8 cellular contexts compared by ENCODE assay signal in the genomic region with DNA sequence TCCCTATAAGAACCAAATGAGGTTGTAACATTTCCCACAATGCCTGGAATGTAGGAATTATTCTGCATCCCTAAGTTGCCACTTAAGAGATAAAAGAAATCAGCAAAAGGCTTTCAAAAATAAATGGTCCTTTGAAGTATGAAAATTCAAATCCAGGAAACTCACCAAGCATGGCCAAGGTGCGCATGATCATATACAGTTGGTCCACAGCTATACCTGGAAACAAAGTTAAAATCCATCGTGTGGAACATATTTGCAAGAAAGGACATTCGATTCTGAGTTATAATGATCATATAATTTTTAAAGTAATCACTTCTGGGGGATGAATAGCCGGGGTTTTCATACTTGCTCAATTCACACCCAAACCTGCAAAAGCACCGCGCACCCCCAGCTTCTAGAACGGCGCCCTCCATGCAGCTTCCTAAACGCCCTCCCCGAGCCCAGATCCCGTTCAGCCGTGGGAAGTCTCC. TPM values are rescaled to one million over a fixed set of nuclear protein-coding genes. Genes with fewer than 3 reads are reported as not detected.
DNase-seq lines count a peak whose midpoint lies in the region; ATAC-seq, FAIRE-seq and TF ChIP-seq lines count a peak whose summit lies in the region.

No MANE protein-coding gene starts in this region.

- no peaks in the 10 kb centered on the region for H3K9me3 Mint-ChIP-seq in activated T-cell treated with anti-CD3 and anti-CD28 coated beads, Interleukin-2, amount 50 U/mL, for 4 hours

- peaks cover 28% of the 10 kb centered on the region for H3K4me1 Mint-ChIP-seq in activated T-cell treated with anti-CD3 and anti-CD28 coated beads, Interleukin-2, amount 50 U/mL, for 4 hours (ENCODE audit: low read depth)

- TF ChIP-seq POLR2A in thyroid gland (IDR thresholded peaks at IDR 0.05), result no peak

- peak overlapping the region; percentile 91 for H3K4me3 Mint-ChIP-seq in activated T-cell treated with anti-CD3 and anti-CD28 coated beads, Interleukin-2, amount 50 U/mL, for 4 hours

- H3K27ac ChIP-seq in left lung (peak overlapping the region; percentile 65 to 78), thyroid gland (peak overlapping the region in 2 of 3 donors; percentile 46 to 57)

- no peaks in the 10 kb centered on the region for H3K27me3 Mint-ChIP-seq in activated T-cell treated with anti-CD3 and anti-CD28 coated beads, Interleukin-2, amount 50 U/mL, for 4 hours (ENCODE audit: low read depth)

- FAIRE-seq in RCC 7860 (lab: Jason Lieb, UNC), result no peak

- WGBS in thyroid gland, 2 donors, result 6 to 7% methylated on average over 12 of the region's 12 CpGs

- no peak for TF ChIP-seq CTCF in left lung (IDR thresholded peaks at IDR 0.05)
- no peak for TF ChIP-seq CTCF in thyroid gland (IDR thresholded peaks at IDR 0.05)
- no peak for TF ChIP-seq CTCF in GM10248 (IDR thresholded peaks at IDR 0.05; ENCODE audit: control extremely low read depth, extremely low read depth, low read depth, missing control alignments)

- peaks cover 39% of the 10 kb centered on the region for H3K4me1 ChIP-seq in adipocyte (ENCODE audit: control insufficient read depth, insufficient read depth, low read length)
- H3K4me1 ChIP-seq in left lung, result peaks cover 14 to 44% of the 10 kb centered on the region in 2 donors
- H3K4me1 ChIP-seq in thyroid gland, result peaks cover 14 to 21% of the 10 kb centered on the region in 2 donors

- no peaks in the 10 kb centered on the region for H3K27me3 ChIP-seq in adipocyte (replicated peaks; ENCODE audit: control insufficient read depth, insufficient read depth, low read length)
- no peaks in the 10 kb centered on the region for H3K27me3 ChIP-seq in left lung
- no peaks in the 10 kb centered on the region for H3K27me3 ChIP-seq in thyroid gland

- POLR2A ChIA-PET in GM10248 (lab: Yijun Ruan, JAX), result interaction anchor here (2.3 kb wide), 1 partner anchor 10 kb away, joined by 25 read pairs; no protein-coding TSS in a partner anchor

- peak overlapping the region; percentile 93 for H3K9ac ChIP-seq in adipocyte (ENCODE audit: low read length)

- H3K36me3 Mint-ChIP-seq in activated T-cell treated with anti-CD3 and anti-CD28 coated beads, Interleukin-2, amount 50 U/mL, for 4 hours (ENCODE audit: insufficient read depth), result peaks cover 18% of the 10 kb centered on the region

- no peak for DNase-seq in activated T-cell treated with anti-CD3 and anti-CD28 coated beads, Interleukin-2, amount 50 U/mL, for 4 hours
- DNase-seq in activated T-cell treated with anti-CD3 and anti-CD28 coated beads for 4 hours, result no peak
- no peak for DNase-seq in adipocyte (ENCODE audit: low read depth)
- no peak for DNase-seq in left lung
- DNase-seq in thyroid gland, result no peak
- no peak for DNase-seq in GM10248 (ENCODE audit: extremely low spot score)
- no peak for DNase-seq in RCC 7860 (ENCODE audit: low spot score)

- intact Hi-C loops in left lung (cut with DNase I) (no loop called here), thyroid gland (cut with DNase I) (loop anchor here (10.0 kb wide), 1 partner anchor 61 kb away; no protein-coding TSS in a partner anchor)

- ATAC-seq in activated T-cell treated with anti-CD3 and anti-CD28 coated beads, Interleukin-2, amount 50 U/mL, for 4 hours, result no peak
- ATAC-seq in left lung, result no peak
- ATAC-seq in GM21723 (IDR thresholded peaks at IDR 0.05; ENCODE audit: unreplicated experiment), result no peak

- H3K4me3 ChIP-seq in adipocyte (ENCODE audit: low read length), result peak overlapping the region; percentile 91
- H3K4me3 ChIP-seq in left lung, result peak overlapping the region; percentile 57 to 62
- peak overlapping the region; percentile 45 to 67 (median 64) for H3K4me3 ChIP-seq in thyroid gland (replicated peaks in 1 of 3)

- H3K9me3 ChIP-seq in adipocyte (ENCODE audit: control insufficient read depth, low read length), result no peaks in the 10 kb centered on the region
- H3K9me3 ChIP-seq in left lung, result no peaks in the 10 kb centered on the region
- H3K9me3 ChIP-seq in thyroid gland, result no peaks in the 10 kb centered on the region

- CTCF ChIA-PET in GM10248 (lab: Yijun Ruan, JAX), result interaction anchor here (0.7 kb wide), 1 partner anchor 112 kb away, joined by 3 read pairs; no protein-coding TSS in a partner anchor

- peaks cover 16% of the 10 kb centered on the region for H3K36me3 ChIP-seq in adipocyte (ENCODE audit: control insufficient read depth, insufficient read depth, low read length, severe bottlenecking)
- peaks cover 0 to 13% of the 10 kb centered on the region in 2 donors for H3K36me3 ChIP-seq in left lung
- peaks cover 7 to 12% of the 10 kb centered on the region in 2 donors for H3K36me3 ChIP-seq in thyroid gland

RNA-seq across cellular contexts. Expression of a gene that starts 0.5 kb away (rescaled TPM):
- total RNA-seq in activated T-cell treated with anti-CD3 and anti-CD28 coated beads, Interleukin-2, amount 50 U/mL, for 4 hours, result 10 to 100 TPM; 72.6 to 97.4 (median 80.3) TPM
- total RNA-seq in left lung, result 10 to 100 TPM; 61.9 to 79.8 TPM
- total RNA-seq in thyroid gland, result 10 to 100 TPM; 49.0 to 78.1 (median 68.4) TPM

RNA-seq across cellular contexts. Expression of a gene that starts 8.1 kb away (rescaled TPM):
- 10 to 100 TPM; 16.9 to 17.7 (median 17.5) TPM for total RNA-seq in activated T-cell treated with anti-CD3 and anti-CD28 coated beads, Interleukin-2, amount 50 U/mL, for 4 hours
- total RNA-seq in left lung (10 to 100 TPM in 1 of 2 donors, 1 to 10 TPM in 1; 9.3 to 10.9 TPM), thyroid gland (10 to 100 TPM in 3 of 4 donors, 1 to 10 TPM in 1; 8.2 to 17.9 (median 15.6) TPM)
